Comparison of ENCODE assay signal across 1 cellular context in genomic region chr14:76768201-76768656, GRCh38.
TF ChIP-seq lines count a peak whose summit lies in the region.

No MANE protein-coding gene starts in this region.

TF ChIP-seq in IMR-90, 13 proteins besides CTCF, POLR2A, EP300 and RAD21:
- TF ChIP-seq NFE2L2 (IDR thresholded peaks at IDR 0.05; ENCODE audit: low read depth, low read length) (no peak), CHD1 (IDR thresholded peaks at IDR 0.05; ENCODE audit: low read depth, low read length) (no peak), MAFK (IDR thresholded peaks at IDR 0.05; ENCODE audit: low read depth, low read length) (no peak), RFX5 (IDR thresholded peaks at IDR 0.05; ENCODE audit: low read depth, low read length) (no peak), MXI1 (IDR thresholded peaks at IDR 0.05; ENCODE audit: borderline replicate concordance, low read depth, low read length) (no peak), BHLHE40 (IDR thresholded peaks at IDR 0.05; ENCODE audit: low read depth, low read length) (no peak), CEBPB (IDR thresholded peaks at IDR 0.05; ENCODE audit: low read depth, low read length) (no peak)
